7 cellular contexts compared by ENCODE assay signal in genomic region chr6:66687611-66688140, GRCh38.
"Had no signal": no experiment of that assay in that cellular context is flagged by ENCODE, and none has a peak within 500 bp of the region (broad histone marks: within the 10 kb centered on the region; RNA-seq: fewer than 3 reads in every experiment).

No MANE protein-coding gene starts in this region.

- H3K4me3 ChIP-seq: GM23338 had no signal

- H3K27ac Mint-ChIP-seq: GM23338, H9 had no signal

- H2AFZ ChIP-seq: GM23338 had no signal

- H3K4me3 Mint-ChIP-seq: GM23338, H9 had no signal

- H3K4me2 ChIP-seq: GM23338 had no signal

- DNase-seq: H9, HCEC 1CT, IMR-90 had no signal

- FAIRE-seq: H1, H54, HTR-8/SVneo had no signal

- H3K4me1 Mint-ChIP-seq: GM23338, H9 had no signal
